Comparison of ENCODE assay signal across 9 cellular contexts in the genomic region with DNA sequence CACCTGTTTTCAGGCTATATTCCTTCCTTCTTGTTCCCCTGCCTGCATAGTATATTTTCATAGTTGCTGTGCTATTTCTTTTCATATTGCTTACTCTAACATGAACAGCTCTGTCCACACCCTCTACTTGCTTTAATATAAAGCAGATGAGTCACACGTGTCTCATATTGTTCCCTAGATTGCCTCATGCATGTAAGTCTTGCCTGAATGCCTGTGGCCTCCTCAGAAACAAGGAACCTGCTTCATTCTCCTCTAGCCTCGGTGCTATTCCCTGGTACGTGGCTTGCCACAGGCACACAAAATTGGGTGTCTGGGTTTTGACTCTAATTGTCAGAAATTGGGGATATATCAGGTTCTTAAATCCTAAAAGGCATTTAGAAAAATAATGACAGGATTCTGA. TPM values are rescaled to one million over a fixed set of nuclear protein-coding genes. Genes with fewer than 3 reads are reported as not detected.
A peak's percentile ranks its signal among the peaks of the same experiment; 100 is the strongest.
DNase-seq lines count a peak whose midpoint lies in the region; ATAC-seq and TF ChIP-seq lines count a peak whose summit lies in the region.
"Had no signal": no experiment of that assay in that cellular context is flagged by ENCODE, and none has a peak within 500 bp of the region (broad histone marks: within the 10 kb centered on the region; RNA-seq: fewer than 3 reads in every experiment).

No MANE protein-coding gene starts in this region.

- H3K9me3 Mint-ChIP-seq in H9: no peaks in the 10 kb centered on the region
- no peaks in the 10 kb centered on the region for H3K9me3 Mint-ChIP-seq in activated CD8-positive, alpha-beta T cell treated with anti-CD3 and anti-CD28 coated beads, Interleukin-2, amount 10 ng/mL, durations not matched to agents 7 days and 5 days (ENCODE audit: insufficient read depth)
- H3K9me3 Mint-ChIP-seq: nephron had no signal

- no peak overlapping the region for H3K4ac ChIP-seq in H9 (ENCODE audit: low read depth, low read length)

- no peaks in the 10 kb centered on the region for H3K4me1 Mint-ChIP-seq in H9
- no peaks in the 10 kb centered on the region for H3K4me1 Mint-ChIP-seq in activated CD8-positive, alpha-beta T cell treated with anti-CD3 and anti-CD28 coated beads, Interleukin-2, amount 10 ng/mL, durations not matched to agents 7 days and 5 days (ENCODE audit: low read depth)

- peaks cover 45% of the 10 kb centered on the region for H3K27me3 Mint-ChIP-seq in H9 (ENCODE audit: low read depth)
- peaks cover 18% of the 10 kb centered on the region for H3K27me3 Mint-ChIP-seq in activated CD8-positive, alpha-beta T cell treated with anti-CD3 and anti-CD28 coated beads, Interleukin-2, amount 10 ng/mL, durations not matched to agents 7 days and 5 days (ENCODE audit: low read depth)

- POLR2A ChIA-PET in activated CD8-positive, alpha-beta T cell treated with anti-CD3 and anti-CD28 coated beads, Interleukin-2, amount 10 ng/mL, durations not matched to agents 7 days and 5 days (lab: Charles Lee): no interaction called here

- H3K27ac ChIP-seq in H9 (ENCODE audit: insufficient read length, low read depth, low read length): no peak overlapping the region
- no peak overlapping the region for H3K27ac ChIP-seq in Karpas-422 (ENCODE audit: low read length)

- H3K9me3 ChIP-seq in H9 (ENCODE audit: control insufficient read depth, low read depth, low read length) (no peaks in the 10 kb centered on the region), Karpas-422 (ENCODE audit: low read length) (no peaks in the 10 kb centered on the region)

- no peaks in the 10 kb centered on the region for H3K79me2 ChIP-seq in H9 (ENCODE audit: insufficient read depth, low read length)
- H3K79me2 ChIP-seq in Karpas-422 (ENCODE audit: low read length): no peaks in the 10 kb centered on the region

- H3K36me3 Mint-ChIP-seq in H9 (ENCODE audit: insufficient read depth in 1 of 3, low read depth in 3 of 3): no peaks in the 10 kb centered on the region
- no peaks in the 10 kb centered on the region for H3K36me3 Mint-ChIP-seq in activated CD8-positive, alpha-beta T cell treated with anti-CD3 and anti-CD28 coated beads, Interleukin-2, amount 10 ng/mL, durations not matched to agents 7 days and 5 days (ENCODE audit: low read depth)

- H2BK20ac ChIP-seq in H9 (ENCODE audit: low read depth, low read length, poor library complexity, severe bottlenecking): no peak overlapping the region

- no peaks in the 10 kb centered on the region for H3K79me1 ChIP-seq in H9 (ENCODE audit: insufficient read depth, low read depth, low read length, poor library complexity, severe bottlenecking)

- H3K4me1 ChIP-seq in H9 (ENCODE audit: insufficient read depth, low read length) (no peaks in the 10 kb centered on the region), Karpas-422 (ENCODE audit: low read length) (no peaks in the 10 kb centered on the region)

- CTCF ChIA-PET in activated CD8-positive, alpha-beta T cell treated with anti-CD3 and anti-CD28 coated beads, Interleukin-2, amount 10 ng/mL, durations not matched to agents 7 days and 5 days (lab: Charles Lee): interaction anchor here (0.6 to 0.7 kb wide), 2 partner anchors 16 to 42 kb away, joined by 3 to 5 read pairs; no protein-coding TSS in a partner anchor

- H3K27ac Mint-ChIP-seq in H9: no peak overlapping the region
- H3K27ac Mint-ChIP-seq in activated CD8-positive, alpha-beta T cell treated with anti-CD3 and anti-CD28 coated beads, Interleukin-2, amount 10 ng/mL, durations not matched to agents 7 days and 5 days: no peak overlapping the region
- H3K27ac Mint-ChIP-seq: nephron had no signal

- no peak overlapping the region for H2BK15ac ChIP-seq in H9 (ENCODE audit: low read depth, low read length)

- TF ChIP-seq CTCF in H9 (conservative IDR thresholded peaks at IDR 0.05) (no peak), fibroblast of villous mesenchyme (IDR thresholded peaks at IDR 0.05; ENCODE audit: insufficient read depth, low read depth, low read length) (no peak)

- no peaks in the 10 kb centered on the region for H3K23me2 ChIP-seq in H9 (ENCODE audit: insufficient read length, low read depth, low read length, poor library complexity, severe bottlenecking)

- H2AFZ ChIP-seq in H9 (ENCODE audit: low read length) (no peak overlapping the region), Karpas-422 (ENCODE audit: low read length) (no peak overlapping the region)

- no CpG with 5 or more reads among the region's 3 CpGs for WGBS in H9 (ENCODE audit: extremely low coverage, insufficient read length, low lambda C conversion rate)

- no peak overlapping the region for H3K4me3 Mint-ChIP-seq in H9
- no peak overlapping the region for H3K4me3 Mint-ChIP-seq in activated CD8-positive, alpha-beta T cell treated with anti-CD3 and anti-CD28 coated beads, Interleukin-2, amount 10 ng/mL, durations not matched to agents 7 days and 5 days
- H3K4me3 Mint-ChIP-seq: nephron had no signal

- no peak overlapping the region for H3T11ph ChIP-seq in H9 (ENCODE audit: low read length)

- H2BK120ac ChIP-seq in H9 (ENCODE audit: low read depth, low read length, poor library complexity, severe bottlenecking): no peak overlapping the region

- H3K27me3 ChIP-seq in H9 (ENCODE audit: insufficient read depth, low read length): no peaks in the 10 kb centered on the region
- H3K27me3 ChIP-seq in Karpas-422 (ENCODE audit: low read length): no peaks in the 10 kb centered on the region

- DNase-seq in A172 (ENCODE audit: low spot score) (peak; percentile 82), H9 (peak; percentile 1), SKM-1 (lab: John Stamatoyannopoulos, UW; ENCODE audit: unreplicated experiment) (peak; percentile 69), fibroblast of villous mesenchyme (ENCODE audit: low read depth) (peak; percentile 76), NCI-H2029 treated with DMSO at 0.1 percent for 48 hours (lab: John Stamatoyannopoulos, UW) (no peak), Karpas-422 (no peak), NCI-H446 (lab: John Stamatoyannopoulos, UW) (no peak)
- DNase-seq in activated CD8-positive, alpha-beta T cell treated with anti-CD3 and anti-CD28 coated beads, Interleukin-2, amount 10 ng/mL, durations not matched to agents 7 days and 5 days: no peak

- H3K36me3 ChIP-seq in Karpas-422 (ENCODE audit: insufficient read depth, low read length): no peaks in the 10 kb centered on the region

- H3K18ac ChIP-seq in H9 (ENCODE audit: insufficient read length, low read depth, low read length): no peak overlapping the region

- no peaks in the 10 kb centered on the region for H4K20me1 ChIP-seq in H9 (ENCODE audit: control insufficient read depth, insufficient read depth, insufficient read length)
- no peaks in the 10 kb centered on the region for H4K20me1 ChIP-seq in Karpas-422 (ENCODE audit: insufficient read depth, low read depth, low read length)

- no peak overlapping the region for H3K4me3 ChIP-seq in fibroblast of villous mesenchyme (ENCODE audit: low read depth, low read length)
- H3K4me3 ChIP-seq in Karpas-422 (ENCODE audit: low read length): no peak overlapping the region

- H3K56ac ChIP-seq in H9 (ENCODE audit: insufficient read length, low read depth, low read length): no peak overlapping the region

- no peak overlapping the region for H3K9ac ChIP-seq in H9 (ENCODE audit: extremely low read depth, insufficient read length, low read length)
- no peak overlapping the region for H3K9ac ChIP-seq in Karpas-422 (ENCODE audit: low read length)

- no peak overlapping the region for H4K8ac ChIP-seq in H9 (replicated peaks; ENCODE audit: insufficient read length, low read depth, low read length)

- H4K91ac ChIP-seq in H9 (ENCODE audit: insufficient read length, low read depth, low read length): no peak overlapping the region

- H2BK12ac ChIP-seq in H9 (ENCODE audit: insufficient read length, low read depth, low read length): no peak overlapping the region

- no peak overlapping the region for H2BK5ac ChIP-seq in H9 (ENCODE audit: insufficient read length, low read length)

- no peak overlapping the region for H3K4me2 ChIP-seq in H9 (ENCODE audit: insufficient read depth, insufficient read length, low read length)
- no peak overlapping the region for H3K4me2 ChIP-seq in Karpas-422 (ENCODE audit: low read depth, low read length, poor library complexity, severe bottlenecking)

- H3K9me2 ChIP-seq in Karpas-422 (replicated peaks; ENCODE audit: insufficient read depth, low read length): no peaks in the 10 kb centered on the region

- no peak overlapping the region for H3K23ac ChIP-seq in H9 (ENCODE audit: insufficient read length, low read depth, low read length)

- no peak for ATAC-seq in activated CD8-positive, alpha-beta T cell treated with anti-CD3 and anti-CD28 coated beads, Interleukin-2, amount 10 ng/mL, durations not matched to agents 7 days and 5 days

- H2AK5ac ChIP-seq in H9 (ENCODE audit: insufficient read length, low read length): no peak overlapping the region

- H4K5ac ChIP-seq in H9 (ENCODE audit: insufficient read length, low read depth, low read length): no peak overlapping the region

- no peak overlapping the region for H3K14ac ChIP-seq in H9 (ENCODE audit: insufficient read depth, low read length)

RNA-seq across cellular contexts. Expression of a gene that starts 16.5 kb away (rescaled TPM):
- total RNA-seq in A172 (2014; rRNA removed; shearing (Covaris generic)): not detected in 2 replicates
- total RNA-seq in H9 (2021) (0.09 and 0.13 TPM in 2 replicates), fibroblast of villous mesenchyme (under 0.01 TPM in 1 of 2 replicates, not detected in the other)
- total RNA-seq in activated CD8-positive, alpha-beta T cell treated with anti-CD3 and anti-CD28 coated beads, Interleukin-2, amount 10 ng/mL, durations not matched to agents 7 days and 5 days: not detected
- not detected in 2 replicates for total RNA-seq in Karpas-422 (2014; rRNA removed; shearing (Covaris generic); ENCODE audit: low replicate concordance)

Comparison
In these comparisons a context has a peak if more than half of its experiments do, and no peak if none do; other contexts are left out.
1. DNase-seq: peak in A172 (single experiment), H9 (single experiment), SKM-1 (single experiment) and fibroblast of villous mesenchyme (single experiment); none in NCI-H2029 treated with DMSO at 0.1 percent for 48 hours (single experiment), activated CD8-positive, alpha-beta T cell treated with anti-CD3 and anti-CD28 coated beads, Interleukin-2, amount 10 ng/mL, durations not matched to agents 7 days and 5 days (single experiment), Karpas-422 (single experiment) and NCI-H446 (0 of 2).